Comparison of ENCODE assay signal across 23 cellular contexts in genomic region chr17:12722282-12722681, GRCh38. TPM values are rescaled to one million over a fixed set of nuclear protein-coding genes. Genes with fewer than 3 reads are reported as not detected.
"Had no signal": no experiment of that assay in that cellular context is flagged by ENCODE, and none has a peak within 500 bp of the region (broad histone marks: within the 10 kb centered on the region; RNA-seq: fewer than 3 reads in every experiment).

No MANE protein-coding gene starts in this region.

- H3K4me3 ChIP-seq: lower lobe of right lung, pancreas, prostate gland, right lobe of liver, smooth muscle cell, testis, thyroid gland, uterus had no signal

- H3K36me3 ChIP-seq: lower lobe of right lung, pancreas, prostate gland, right lobe of liver, thyroid gland, uterus had no signal

- H3K27ac ChIP-seq: lower lobe of right lung, pancreas, prostate gland, right lobe of liver, testis, thyroid gland had no signal

- H3K4me1 ChIP-seq: lower lobe of right lung, pancreas, prostate gland, right lobe of liver, testis, thyroid gland, uterus had no signal

- H3K9me3 ChIP-seq: lower lobe of right lung, pancreas, prostate gland, right lobe of liver, testis, thyroid gland, uterus had no signal

- DNase-seq: hippocampal formation; immature natural killer cell; kidney; lower lobe of right lung; mammary epithelial cell; mesenchymal stem cell; naive thymus-derived CD8-positive, alpha-beta T cell; nucleus accumbens; pancreas; posterior cingulate gyrus; retina; right lobe of liver; stimulated activated CD4-positive, alpha-beta T cell treated with anti-CD3 and anti-CD28 coated beads, Interleukin-1b, Interleukin-23, amount 100 ng/mL, for 48 hours; stimulated activated CD4-positive, alpha-beta T cell treated with anti-CD3 and anti-CD28 coated beads, Interleukin-2, amount 100 ng/mL, for 48 hours; stimulated activated CD4-positive, alpha-beta T cell treated with anti-CD3 and anti-CD28 coated beads, Interleukin-4, amount 100 ng/mL, for 4 hours; stimulated activated CD8-positive, alpha-beta memory T cell treated with anti-CD3 and anti-CD28 coated beads, Interleukin-4, amount 100 ng/mL, for 48 hours; stimulated activated naive CD4-positive, alpha-beta T cell treated with Interleukin-2 at 50 U/mL for 16 hours; stimulated activated naive CD8-positive, alpha-beta T cell treated with anti-CD3 and anti-CD28 coated beads, Interleukin-15, amount 100 ng/mL, for 72 hours; testis; thyroid gland; uterus had no signal

- ATAC-seq: lower lobe of right lung; naive thymus-derived CD8-positive, alpha-beta T cell; pancreas; right lobe of liver; stimulated activated naive CD8-positive, alpha-beta T cell treated with anti-CD3 and anti-CD28 coated beads, Interleukin-15, amount 100 ng/mL, for 72 hours had no signal

- H3K27me3 ChIP-seq: right lobe of liver, testis, thyroid gland, uterus had no signal

RNA-seq across cellular contexts. Expression of gene MYOCD, which starts 56.6 kb away (rescaled TPM):
- total RNA-seq: mammary epithelial cell; naive thymus-derived CD8-positive, alpha-beta T cell had no signal
